8 cellular contexts compared by ENCODE assay signal in the genomic region with DNA sequence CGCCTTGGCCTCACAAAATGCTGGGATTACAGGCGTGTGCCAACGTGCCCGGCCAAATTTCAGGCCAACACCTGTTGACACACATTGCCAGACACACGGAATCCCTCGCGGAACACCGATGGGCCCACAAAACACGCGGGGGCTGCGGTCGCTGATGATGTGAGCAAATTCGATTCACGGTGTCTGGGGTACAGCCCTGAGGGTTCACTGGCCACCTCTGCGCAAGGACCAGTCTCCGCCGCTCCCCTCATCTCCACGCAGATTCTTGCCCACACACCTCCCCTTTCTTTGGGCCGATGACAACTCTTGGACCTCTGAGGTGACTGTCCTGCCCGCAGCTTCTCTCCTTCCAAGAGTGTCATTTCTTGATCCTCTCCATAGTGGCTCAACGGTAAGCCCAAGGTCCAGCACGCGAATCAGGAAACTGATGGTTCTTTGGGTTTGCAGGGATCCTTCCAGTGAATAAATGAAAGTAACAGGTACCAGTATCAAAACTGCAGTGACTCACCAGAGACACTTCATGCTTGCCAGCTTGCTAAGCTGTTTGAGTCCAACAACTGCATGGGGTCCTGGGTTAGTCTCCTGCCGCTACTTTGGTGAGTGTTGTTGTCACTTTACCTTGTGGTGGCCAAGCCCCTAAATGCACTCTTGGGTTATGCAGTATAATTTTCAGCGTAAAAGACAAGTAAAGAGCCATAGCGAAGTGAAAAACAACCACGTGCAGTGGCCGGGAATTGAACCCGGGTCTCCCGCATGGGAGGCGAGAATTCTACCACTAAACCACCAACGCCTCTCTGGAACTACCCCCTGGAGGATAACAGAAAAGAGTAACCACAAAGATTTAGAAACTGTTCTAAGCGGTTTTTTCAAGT. TPM values are rescaled to one million over a fixed set of nuclear protein-coding genes. Genes with fewer than 3 reads are reported as not detected.
DNase-seq lines count a peak whose midpoint lies in the region; ATAC-seq and TF ChIP-seq lines count a peak whose summit lies in the region.

No MANE protein-coding gene starts in this region.

- no peak for TF ChIP-seq CTCF in fibroblast of villous mesenchyme (IDR thresholded peaks at IDR 0.05; ENCODE audit: insufficient read depth, low read depth, low read length)
- no peak for TF ChIP-seq CTCF in tibial artery (IDR thresholded peaks at IDR 0.05)
- no peak for TF ChIP-seq CTCF in omental fat pad (IDR thresholded peaks at IDR 0.05)

- ATAC-seq in omental fat pad (ENCODE audit: low FRiP score) = no peak

- H3K27ac ChIP-seq in tibial artery = no peak overlapping the region

- no peaks in the 10 kb centered on the region for H3K36me3 ChIP-seq in tibial artery

- peak; percentile 80 for DNase-seq in activated CD4-positive, alpha-beta T cell treated with anti-CD3 and anti-CD28 coated beads for 48 hours
- DNase-seq in activated CD4-positive, alpha-beta T cell treated with anti-CD3 and anti-CD28 coated beads for 1 hour = no peak
- peak; percentile 67 for DNase-seq in M059J (ENCODE audit: low read depth)
- DNase-seq in activated CD4-positive, alpha-beta T cell treated with anti-CD3 and anti-CD28 coated beads, Interleukin-2, amount 50 U/mL, for 48 hours = peak; percentile 73 to 78
- DNase-seq in fibroblast of villous mesenchyme (ENCODE audit: low read depth) = peak; percentile 70
- DNase-seq in stimulated activated CD4-positive, alpha-beta T cell treated with anti-CD3 and anti-CD28 coated beads, Interleukin-12 subunit alpha, Interleukin-12 subunit beta, amount 100 ng/mL, for 48 hours (ENCODE audit: low read depth in 2 of 3, low spot score in 1 of 3) = peak; percentile 38 to 57 (median 56)
- no peak for DNase-seq in tibial artery
- no peak for DNase-seq in omental fat pad (ENCODE audit: low spot score)

- intact Hi-C loops in tibial artery (cut with DNase I; ENCODE audit: low total_unique reads) = no loop called here

- H3K4me1 ChIP-seq in tibial artery = no peaks in the 10 kb centered on the region

- no peaks in the 10 kb centered on the region for H3K9me3 ChIP-seq in tibial artery

- H3K27me3 ChIP-seq in tibial artery = peaks cover 0 to 5% of the 10 kb centered on the region in 2 donors

- H3K4me3 ChIP-seq in fibroblast of villous mesenchyme (ENCODE audit: low read depth, low read length) (no peak overlapping the region), tibial artery (no peak overlapping the region)

RNA-seq across cellular contexts. Expression of gene RNU1-3, which starts 11.0 kb away (rescaled TPM):
- total RNA-seq in M059J (2014; rRNA removed; shearing (Covaris generic)) = not detected in 2 replicates
- total RNA-seq in fibroblast of villous mesenchyme (under 0.01 TPM in 1 of 2 replicates, not detected in the other), omental fat pad (under 1 TPM; under 0.01 TPM)

Comparison
In these comparisons a context has a peak if more than half of its experiments do, and no peak if none do; other contexts are left out.
1. DNase-seq: peak in activated CD4-positive, alpha-beta T cell treated with anti-CD3 and anti-CD28 coated beads for 48 hours (single experiment), M059J (single experiment), activated CD4-positive, alpha-beta T cell treated with anti-CD3 and anti-CD28 coated beads, Interleukin-2, amount 50 U/mL, for 48 hours (2 of 2), fibroblast of villous mesenchyme (single experiment) and stimulated activated CD4-positive, alpha-beta T cell treated with anti-CD3 and anti-CD28 coated beads, Interleukin-12 subunit alpha, Interleukin-12 subunit beta, amount 100 ng/mL, for 48 hours (3 of 3); none in activated CD4-positive, alpha-beta T cell treated with anti-CD3 and anti-CD28 coated beads for 1 hour (single experiment), tibial artery (0 of 2) and omental fat pad (single experiment).